Comparison of ENCODE assay signal across 17 cellular contexts in genomic region chr4:166197166-166197565, GRCh38.
DNase-seq lines count a peak whose midpoint lies in the region; ATAC-seq, FAIRE-seq and TF ChIP-seq lines count a peak whose summit lies in the region.
"Had no signal": no experiment of that assay in that cellular context is flagged by ENCODE, and none has a peak within 500 bp of the region (broad histone marks: within the 10 kb centered on the region; RNA-seq: fewer than 3 reads in every experiment).

No MANE protein-coding gene starts in this region.

- DNase-seq in ELR (ENCODE audit: low read depth) = peak; percentile 55
- peak; percentile 13 for DNase-seq in NCI-H226
- DNase-seq in bronchial epithelial cell (ENCODE audit: low read depth) = peak; percentile 39
- peak; percentile 68 to 86 for DNase-seq in foreskin keratinocyte
- DNase-seq in NCI-H2029 (lab: John Stamatoyannopoulos, UW) = no peak
- DNase-seq in kidney glomerular epithelial cell (lab: John Stamatoyannopoulos, UW) = no peak
- DNase-seq in stimulated activated CD8-positive, alpha-beta memory T cell treated with anti-CD3 and anti-CD28 coated beads, Interleukin-4, amount 100 ng/mL, for 48 hours = no peak
- DNase-seq: ACHN; CD4-positive, CD25-positive, alpha-beta regulatory T cell; DMS53; HCEC 1CT; HFFc6; IMR-90 had no signal

- peak; percentile 98 for ATAC-seq in foreskin keratinocyte

- FAIRE-seq in bronchial epithelial cell (lab: Jason Lieb, UNC) = no peak
- FAIRE-seq: G401.6, GM12891 had no signal

- H3K27me3 ChIP-seq in bronchial epithelial cell (ENCODE audit: control insufficient read depth, insufficient read depth, low read length) (no peaks in the 10 kb centered on the region), foreskin keratinocyte (no peaks in the 10 kb centered on the region)
- H3K27me3 ChIP-seq: BLaER1 treated with 17β-estradiol and CSF1 and Interleukin-3, amounts not matched to agents 10 nM and 100 nM had no signal

- no peak for TF ChIP-seq CTCF in bronchial epithelial cell (IDR thresholded peaks at IDR 0.05; ENCODE audit: insufficient read depth, low read length, severe bottlenecking)
- TF ChIP-seq CTCF in foreskin keratinocyte (conservative IDR thresholded peaks at IDR 0.05) = no peak

- H3K36me3 ChIP-seq in bronchial epithelial cell (ENCODE audit: control insufficient read depth, insufficient read depth, low read length) = no peaks in the 10 kb centered on the region
- H3K36me3 ChIP-seq: BLaER1 treated with 17β-estradiol and CSF1 and Interleukin-3, amounts not matched to agents 10 nM and 100 nM had no signal

- peaks cover 3% of the 10 kb centered on the region for H3K4me1 ChIP-seq in foreskin keratinocyte
- H3K4me1 ChIP-seq: BLaER1 treated with 17β-estradiol and CSF1 and Interleukin-3, amounts not matched to agents 10 nM and 100 nM had no signal

- H3K27ac ChIP-seq in foreskin keratinocyte = no peak overlapping the region
- H3K27ac ChIP-seq: BLaER1 treated with 17β-estradiol and CSF1 and Interleukin-3, amounts not matched to agents 10 nM and 100 nM; HL-60 had no signal

- no peak overlapping the region for H3K4me3 ChIP-seq in bronchial epithelial cell (ENCODE audit: low read depth, low read length)
- H3K4me3 ChIP-seq: BLaER1 treated with 17β-estradiol and CSF1 and Interleukin-3, amounts not matched to agents 10 nM and 100 nM had no signal

Comparison
In these comparisons a context has a peak if more than half of its experiments do, and no peak if none do; other contexts are left out.
1. DNase-seq: peak in ELR (single experiment), NCI-H226 (single experiment), bronchial epithelial cell (single experiment) and foreskin keratinocyte (2 of 2); none in NCI-H2029 (single experiment), kidney glomerular epithelial cell (single experiment) and stimulated activated CD8-positive, alpha-beta memory T cell treated with anti-CD3 and anti-CD28 coated beads, Interleukin-4, amount 100 ng/mL, for 48 hours (single experiment).